Comparison of ENCODE assay signal across 20 cellular contexts in the genomic region with DNA sequence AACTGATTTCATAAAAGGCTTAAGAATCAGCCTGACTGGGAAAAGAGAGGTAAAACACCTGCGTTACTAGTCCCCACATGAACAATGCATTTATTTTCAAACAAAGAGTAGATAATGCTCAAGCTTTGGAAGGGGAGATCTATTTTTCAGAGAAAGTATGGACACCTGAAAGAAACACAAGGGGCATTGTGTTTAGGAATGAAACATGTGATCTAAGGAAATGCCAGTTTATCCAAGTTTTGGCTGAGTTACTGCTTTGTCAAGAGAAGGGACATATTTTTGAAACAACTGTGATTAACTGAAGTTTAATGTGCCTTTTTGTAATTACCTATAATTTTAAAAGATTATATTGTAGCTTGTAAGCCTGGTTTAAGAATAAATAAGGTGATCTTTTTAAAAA.
"Had no signal": no experiment of that assay in that cellular context is flagged by ENCODE, and none has a peak within 500 bp of the region (broad histone marks: within the 10 kb centered on the region; RNA-seq: fewer than 3 reads in every experiment).

No MANE protein-coding gene starts in this region.

- DNase-seq: KBM-7; MM.1S; NCI-H1092 treated with DMSO at 0.1 percent for 48 hours; NCI-H1417 treated with DMSO at 0.1 percent for 48 hours; NCI-H146; NCI-H1694 treated with DMSO at 0.1 percent for 48 hours; NCI-H1930; NCI-H2081 treated with DMSO at 0.1 percent for 48 hours; NCI-H2171; NCI-H226; NCI-H446; NCI-H510A; NCI-H524 treated with DMSO at 0.1 percent for 48 hours; NCI-H774; NK-92 treated with Interleukin-12 subunit alpha and Interleukin-12 subunit beta, amount 100 ng/mL, for 24 hours; PC-3; SHP77 had no signal

- ATAC-seq: Panc1, PC-3, SK-N-SH treated with all-trans-retinoic acid at 6 μM for 48 hours had no signal

- H3K27ac ChIP-seq: RWPE1 had no signal
